In genomic region chr15:30625436-30626193, GRCh38 we compare ENCODE assay signal across 8 cellular contexts.
DNase-seq lines count a peak whose midpoint lies in the region; ATAC-seq, FAIRE-seq and TF ChIP-seq lines count a peak whose summit lies in the region.
"Not testable (repeated sequence)": the region's sequence is repeated elsewhere in the genome, so short reads cannot be mapped to it uniquely, and the experiment has no call there.

ARHGAP11B (plus strand) TSS chr15:30626128.

- not testable (repeated sequence) for H4K20me1 ChIP-seq in astrocyte (ENCODE audit: insufficient read depth, low read length)

- H3K4me2 ChIP-seq in astrocyte (ENCODE audit: low read length): peak within 1 kb of the TSS; percentile 85

- not testable (repeated sequence) for H3K4me1 Mint-ChIP-seq in astrocyte (ENCODE audit: low read depth, unreplicated experiment)
- peaks cover 25% of the 10 kb centered on the region for H3K4me1 Mint-ChIP-seq in neural crest cell

- DNase-seq in COLO829 (ENCODE audit: low spot score): peak; percentile 58
- DNase-seq in T-helper 2 cell: peak; percentile 89 to 97 (median 93)
- DNase-seq in astrocyte (ENCODE audit: low read depth): peak; percentile 97
- peak; percentile 91 for DNase-seq in Right ventricle myocardium inferior (ENCODE audit: missing footprints)
- peak; percentile 95 for DNase-seq in neural crest cell (ENCODE audit: low read depth, low spot score)
- peak; percentile 85 to 88 for DNase-seq in stimulated activated CD8-positive, alpha-beta memory T cell treated with anti-CD3 and anti-CD28 coated beads, Interleukin-7, amount 100 ng/mL, for 1 hour (ENCODE audit: low read depth in 2 of 2)

- ATAC-seq in GM19468 (IDR thresholded peaks at IDR 0.05; ENCODE audit: extremely low read depth, unreplicated experiment) (peak; percentile 87), HG03442 (IDR thresholded peaks at IDR 0.05; ENCODE audit: unreplicated experiment) (peak; percentile 94), Right ventricle myocardium inferior (peak; percentile 98)

- peaks cover 44% of the 10 kb centered on the region for H3K79me2 ChIP-seq in astrocyte (ENCODE audit: insufficient read depth, low read length)

- H3K4me3 ChIP-seq in astrocyte (ENCODE audit: insufficient read depth, low read depth, low read length): peak within 1 kb of the TSS; percentile 78

- H3K27ac ChIP-seq in astrocyte (ENCODE audit: low read depth, low read length): peak within 1 kb of the TSS; percentile 89

- H3K4me3 Mint-ChIP-seq in astrocyte (ENCODE audit: unreplicated experiment) (peak within 1 kb of the TSS; percentile 99), neural crest cell (peak within 1 kb of the TSS; percentile 92)

- TF ChIP-seq CTCF in astrocyte (IDR thresholded peaks at IDR 0.05; ENCODE audit: insufficient read depth, low read depth, low read length); neural crest cell (conservative IDR thresholded peaks at IDR 0.05): not testable (repeated sequence)

- H3K9ac ChIP-seq in astrocyte (ENCODE audit: low read length): peak within 1 kb of the TSS; percentile 85

- not testable (repeated sequence) for H3K36me3 Mint-ChIP-seq in astrocyte (ENCODE audit: low read depth, unreplicated experiment); neural crest cell (ENCODE audit: low read depth)

- intact Hi-C loops in Right ventricle myocardium inferior (cut with DNase I): not testable (repeated sequence)

- H3K27me3 ChIP-seq in astrocyte (ENCODE audit: insufficient read depth, low read length): not testable (repeated sequence)

- not testable (repeated sequence) for H3K9me3 Mint-ChIP-seq in astrocyte (ENCODE audit: unreplicated experiment); neural crest cell

- H3K27ac Mint-ChIP-seq in astrocyte (ENCODE audit: unreplicated experiment): peak within 1 kb of the TSS; percentile 92
- peak within 1 kb of the TSS; percentile 90 for H3K27ac Mint-ChIP-seq in neural crest cell (ENCODE audit: unreplicated experiment)

- H2AFZ ChIP-seq in astrocyte (ENCODE audit: low read depth, low read length): peak within 1 kb of the TSS; percentile 70

- H3K27me3 Mint-ChIP-seq in astrocyte (ENCODE audit: low read depth, unreplicated experiment); neural crest cell (ENCODE audit: low read depth): not testable (repeated sequence)

- not testable (repeated sequence) for H3K36me3 ChIP-seq in astrocyte (ENCODE audit: insufficient read depth, low read length)

- H3K4me1 ChIP-seq in astrocyte (ENCODE audit: insufficient read depth, low read length): not testable (repeated sequence)

- not testable (repeated sequence) for H3K9me3 ChIP-seq in astrocyte (ENCODE audit: insufficient read depth, low read depth, low read length)

- peak; percentile 55 for FAIRE-seq in astrocyte (lab: Jason Lieb, UNC)

Comparison
In these comparisons a context has a peak if more than half of its experiments do, and no peak if none do; other contexts are left out.
1. Peak in every context shown above with its lines: DNase-seq, ATAC-seq, H3K4me3 ChIP-seq and H3K27ac ChIP-seq.